ENCODE assay signal across 8 cellular contexts in the genomic region with DNA sequence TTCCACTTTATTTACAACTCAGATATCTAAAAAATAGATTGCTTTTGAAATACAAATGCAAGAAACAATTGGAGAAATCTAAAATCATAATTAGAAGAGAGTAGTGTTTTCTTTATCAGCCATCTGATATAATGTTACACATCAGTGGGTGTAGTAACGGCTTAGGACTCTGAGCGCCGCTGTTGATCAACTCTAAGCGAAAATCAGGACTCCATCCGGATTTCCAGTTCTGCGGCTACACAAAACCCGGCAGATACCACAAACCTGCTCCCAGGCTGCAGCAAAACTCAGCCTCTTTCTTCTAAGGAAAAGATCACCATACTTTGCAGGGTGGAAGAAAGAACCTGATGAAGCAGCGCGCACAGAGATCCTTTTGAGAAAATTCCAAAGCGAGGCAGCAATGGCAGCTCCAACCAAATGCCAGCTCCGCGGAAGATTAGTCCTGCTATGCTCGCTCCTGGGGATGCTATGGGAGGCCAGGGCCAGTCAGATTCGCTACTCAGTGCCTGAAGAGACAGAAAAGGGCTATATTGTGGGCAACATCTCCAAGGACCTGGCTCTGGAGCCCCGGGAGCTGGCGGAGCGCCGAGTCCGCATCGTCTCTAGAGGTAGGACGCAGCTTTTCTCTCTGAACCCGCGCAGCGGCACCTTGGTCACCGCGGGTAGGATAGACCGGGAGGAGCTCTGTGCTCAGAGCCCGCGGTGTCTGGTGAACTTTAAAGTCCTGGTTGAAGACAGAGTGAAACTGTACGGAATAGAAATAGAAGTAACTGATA. TPM values are rescaled to one million over a fixed set of nuclear protein-coding genes. Genes with fewer than 3 reads are reported as not detected.
DNase-seq lines count a peak whose midpoint lies in the region; ATAC-seq lines count a peak whose summit lies in the region.

PCDHGA9 (plus strand) TSS at position 226 of the 776 bp plus-strand sequence; CDS start at position 401, 175 bp downstream.

- peak within 1 kb of the TSS; percentile 42 for H3K4me3 Mint-ChIP-seq in stimulated activated naive CD8-positive, alpha-beta T cell treated with anti-CD3 and anti-CD28 coated beads, Interleukin-15, Interleukin-2, amounts not matched to agents 100 ng/mL and 50 ng/mL, for 24 hours
- peak within 1 kb of the TSS; percentile 28 for H3K4me3 Mint-ChIP-seq in activated naive CD8-positive, alpha-beta T cell treated with anti-CD3 and anti-CD28 coated beads, Interleukin-2, amount 10 ng/mL, durations not matched to agents 7 days and 5 days

- H3K4me1 Mint-ChIP-seq in stimulated activated naive CD8-positive, alpha-beta T cell treated with anti-CD3 and anti-CD28 coated beads, Interleukin-15, Interleukin-2, amounts not matched to agents 100 ng/mL and 50 ng/mL, for 24 hours (ENCODE audit: low read depth): no peaks in the 10 kb centered on the region
- peaks cover 3% of the 10 kb centered on the region for H3K4me1 Mint-ChIP-seq in activated naive CD8-positive, alpha-beta T cell treated with anti-CD3 and anti-CD28 coated beads, Interleukin-2, amount 10 ng/mL, durations not matched to agents 7 days and 5 days

- no peak for ATAC-seq in stimulated activated naive CD8-positive, alpha-beta T cell treated with anti-CD3 and anti-CD28 coated beads, Interleukin-15, Interleukin-2, amounts not matched to agents 100 U/mL and 50 U/mL, for 24 hours
- ATAC-seq in activated naive CD8-positive, alpha-beta T cell treated with anti-CD3 and anti-CD28 coated beads, Interleukin-2, amount 10 ng/mL, durations not matched to agents 7 days and 5 days (ENCODE audit: low read depth): no peak
- ATAC-seq in HG02852 (IDR thresholded peaks at IDR 0.05; ENCODE audit: unreplicated experiment): no peak

- peaks cover 74% of the 10 kb centered on the region for H3K27me3 Mint-ChIP-seq in stimulated activated naive CD8-positive, alpha-beta T cell treated with anti-CD3 and anti-CD28 coated beads, Interleukin-15, Interleukin-2, amounts not matched to agents 100 ng/mL and 50 ng/mL, for 24 hours
- H3K27me3 Mint-ChIP-seq in activated naive CD8-positive, alpha-beta T cell treated with anti-CD3 and anti-CD28 coated beads, Interleukin-2, amount 10 ng/mL, durations not matched to agents 7 days and 5 days: peaks cover 59% of the 10 kb centered on the region

- peaks cover 6% of the 10 kb centered on the region for H3K36me3 Mint-ChIP-seq in stimulated activated naive CD8-positive, alpha-beta T cell treated with anti-CD3 and anti-CD28 coated beads, Interleukin-15, Interleukin-2, amounts not matched to agents 100 ng/mL and 50 ng/mL, for 24 hours (ENCODE audit: low read depth)
- peaks cover 2% of the 10 kb centered on the region for H3K36me3 Mint-ChIP-seq in activated naive CD8-positive, alpha-beta T cell treated with anti-CD3 and anti-CD28 coated beads, Interleukin-2, amount 10 ng/mL, durations not matched to agents 7 days and 5 days

- no peak for DNase-seq in stimulated activated naive CD8-positive, alpha-beta T cell treated with anti-CD3 and anti-CD28 coated beads, Interleukin-15, Interleukin-2, amounts not matched to agents 100 U/mL and 50 U/mL, for 24 hours
- no peak for DNase-seq in activated naive CD8-positive, alpha-beta T cell treated with anti-CD3 and anti-CD28 coated beads, Interleukin-2, amount 10 ng/mL, durations not matched to agents 7 days and 5 days
- peak; percentile 60 for DNase-seq in left kidney (ENCODE audit: low read depth, low spot score)
- no peak for DNase-seq in ureter (ENCODE audit: low spot score)
- DNase-seq in NCI-H2107 (lab: John Stamatoyannopoulos, UW): no peak
- DNase-seq in COLO829 (ENCODE audit: low spot score): no peak

- no peak within 1 kb of the TSS for H3K27ac Mint-ChIP-seq in stimulated activated naive CD8-positive, alpha-beta T cell treated with anti-CD3 and anti-CD28 coated beads, Interleukin-15, Interleukin-2, amounts not matched to agents 100 ng/mL and 50 ng/mL, for 24 hours
- H3K27ac Mint-ChIP-seq in activated naive CD8-positive, alpha-beta T cell treated with anti-CD3 and anti-CD28 coated beads, Interleukin-2, amount 10 ng/mL, durations not matched to agents 7 days and 5 days: no peak within 1 kb of the TSS

- POLR2A ChIA-PET in activated naive CD8-positive, alpha-beta T cell treated with anti-CD3 and anti-CD28 coated beads, Interleukin-2, amount 10 ng/mL, durations not matched to agents 7 days and 5 days (lab: Charles Lee): no interaction called here

- peaks cover 15% of the 10 kb centered on the region for H3K9me3 Mint-ChIP-seq in stimulated activated naive CD8-positive, alpha-beta T cell treated with anti-CD3 and anti-CD28 coated beads, Interleukin-15, Interleukin-2, amounts not matched to agents 100 ng/mL and 50 ng/mL, for 24 hours
- H3K9me3 Mint-ChIP-seq in activated naive CD8-positive, alpha-beta T cell treated with anti-CD3 and anti-CD28 coated beads, Interleukin-2, amount 10 ng/mL, durations not matched to agents 7 days and 5 days: peaks cover 17% of the 10 kb centered on the region

RNA-seq across cellular contexts. Expression of gene PCDHGA9, which starts in this region (rescaled TPM):
- under 1 TPM in 1 of 2 experiments, not detected in 1; 0.11 TPM for total RNA-seq in activated naive CD8-positive, alpha-beta T cell treated with anti-CD3 and anti-CD28 coated beads, Interleukin-2, amount 10 ng/mL, durations not matched to agents 7 days and 5 days
- total RNA-seq in ureter: 8.9 TPM
